1 cellular context compared by ENCODE assay signal in genomic region chr13:49996951-49997895, GRCh38.
TF ChIP-seq lines count a peak whose summit lies in the region.

A gene with protein sequence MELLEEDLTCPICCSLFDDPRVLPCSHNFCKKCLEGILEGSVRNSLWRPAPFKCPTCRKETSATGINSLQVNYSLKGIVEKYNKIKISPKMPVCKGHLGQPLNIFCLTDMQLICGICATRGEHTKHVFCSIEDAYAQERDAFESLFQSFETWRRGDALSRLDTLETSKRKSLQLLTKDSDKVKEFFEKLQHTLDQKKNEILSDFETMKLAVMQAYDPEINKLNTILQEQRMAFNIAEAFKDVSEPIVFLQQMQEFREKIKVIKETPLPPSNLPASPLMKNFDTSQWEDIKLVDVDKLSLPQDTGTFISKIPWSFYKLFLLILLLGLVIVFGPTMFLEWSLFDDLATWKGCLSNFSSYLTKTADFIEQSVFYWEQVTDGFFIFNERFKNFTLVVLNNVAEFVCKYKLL (plus strand): TSS chr13:49997042. CDS start chr13:50011941, 14,899 bp downstream.

TF ChIP-seq in WTC11, 78 proteins besides CTCF, POLR2A, EP300 and RAD21 (continued from another document and continues in another):
- TF ChIP-seq AFF4 (CRISPR knock-in tag; IDR thresholded peaks at IDR 0.05; ENCODE audit: borderline replicate concordance) (peak; percentile 15; the same call in 1 of the 2 replicates), ATF2 (CRISPR knock-in tag; IDR thresholded peaks at IDR 0.05; ENCODE audit: borderline replicate concordance, low read depth) (no peak), SOX15 (CRISPR knock-in tag; IDR thresholded peaks at IDR 0.05) (no peak), ZSCAN18 (CRISPR knock-in tag; IDR thresholded peaks at IDR 0.05) (no peak), ZNF219 (CRISPR knock-in tag; IDR thresholded peaks at IDR 0.05; ENCODE audit: borderline replicate concordance) (no peak), ATF1 (CRISPR knock-in tag; IDR thresholded peaks at IDR 0.05) (no peak), NFATC4 (CRISPR knock-in tag; IDR thresholded peaks at IDR 0.05) (no peak), EMX1 (CRISPR knock-in tag; IDR thresholded peaks at IDR 0.05) (no peak), E2F5 (CRISPR knock-in tag; IDR thresholded peaks at IDR 0.05) (peak; percentile 34; the same call in 1 of the 2 replicates), KAT7 (CRISPR knock-in tag; IDR thresholded peaks at IDR 0.05; ENCODE audit: borderline replicate concordance) (peak; percentile 65; the same call in 1 of the 2 replicates), ZBTB21 (CRISPR knock-in tag; IDR thresholded peaks at IDR 0.05; ENCODE audit: borderline replicate concordance) (no peak), IRF1 (CRISPR knock-in tag; IDR thresholded peaks at IDR 0.05) (no peak), CREM (CRISPR knock-in tag; IDR thresholded peaks at IDR 0.05) (no peak), MAX (CRISPR knock-in tag; IDR thresholded peaks at IDR 0.05) (no peak; the same call in 1 of the 2 replicates), ZNF121 (CRISPR knock-in tag; IDR thresholded peaks at IDR 0.05) (no peak), ATF6 (CRISPR knock-in tag; IDR thresholded peaks at IDR 0.05) (no peak), CREB1 (CRISPR knock-in tag; IDR thresholded peaks at IDR 0.05) (no peak), PREB (CRISPR knock-in tag; IDR thresholded peaks at IDR 0.05; ENCODE audit: borderline replicate concordance) (no peak), FOXP1 (CRISPR knock-in tag; IDR thresholded peaks at IDR 0.05; ENCODE audit: borderline replicate concordance) (0 out of 2 replicates have a peak, but pooled peaks have one; percentile 19), JUN (CRISPR knock-in tag; IDR thresholded peaks at IDR 0.05) (peak; percentile 75; the same call in 1 of the 2 replicates), HMGXB4 (CRISPR knock-in tag; IDR thresholded peaks at IDR 0.05) (peak; percentile 63), GRHL2 (CRISPR knock-in tag; IDR thresholded peaks at IDR 0.05; ENCODE audit: insufficient replicate concordance, severe bottlenecking) (no peak), MXD4 (CRISPR knock-in tag; IDR thresholded peaks at IDR 0.05; ENCODE audit: borderline replicate concordance) (no peak), OVOL2 (CRISPR knock-in tag; IDR thresholded peaks at IDR 0.05; ENCODE audit: borderline replicate concordance) (no peak), NR1H2 (CRISPR knock-in tag; IDR thresholded peaks at IDR 0.05) (no peak)
- TF ChIP-seq, protein P1, sequence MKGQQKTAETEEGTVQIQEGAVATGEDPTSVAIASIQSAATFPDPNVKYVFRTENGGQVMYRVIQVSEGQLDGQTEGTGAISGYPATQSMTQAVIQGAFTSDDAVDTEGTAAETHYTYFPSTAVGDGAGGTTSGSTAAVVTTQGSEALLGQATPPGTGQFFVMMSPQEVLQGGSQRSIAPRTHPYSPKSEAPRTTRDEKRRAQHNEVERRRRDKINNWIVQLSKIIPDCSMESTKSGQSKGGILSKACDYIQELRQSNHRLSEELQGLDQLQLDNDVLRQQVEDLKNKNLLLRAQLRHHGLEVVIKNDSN (CRISPR knock-in tag; IDR thresholded peaks at IDR 0.05) = peak; percentile 12; the same call in 1 of the 2 replicates
- TF ChIP-seq, protein P2, sequence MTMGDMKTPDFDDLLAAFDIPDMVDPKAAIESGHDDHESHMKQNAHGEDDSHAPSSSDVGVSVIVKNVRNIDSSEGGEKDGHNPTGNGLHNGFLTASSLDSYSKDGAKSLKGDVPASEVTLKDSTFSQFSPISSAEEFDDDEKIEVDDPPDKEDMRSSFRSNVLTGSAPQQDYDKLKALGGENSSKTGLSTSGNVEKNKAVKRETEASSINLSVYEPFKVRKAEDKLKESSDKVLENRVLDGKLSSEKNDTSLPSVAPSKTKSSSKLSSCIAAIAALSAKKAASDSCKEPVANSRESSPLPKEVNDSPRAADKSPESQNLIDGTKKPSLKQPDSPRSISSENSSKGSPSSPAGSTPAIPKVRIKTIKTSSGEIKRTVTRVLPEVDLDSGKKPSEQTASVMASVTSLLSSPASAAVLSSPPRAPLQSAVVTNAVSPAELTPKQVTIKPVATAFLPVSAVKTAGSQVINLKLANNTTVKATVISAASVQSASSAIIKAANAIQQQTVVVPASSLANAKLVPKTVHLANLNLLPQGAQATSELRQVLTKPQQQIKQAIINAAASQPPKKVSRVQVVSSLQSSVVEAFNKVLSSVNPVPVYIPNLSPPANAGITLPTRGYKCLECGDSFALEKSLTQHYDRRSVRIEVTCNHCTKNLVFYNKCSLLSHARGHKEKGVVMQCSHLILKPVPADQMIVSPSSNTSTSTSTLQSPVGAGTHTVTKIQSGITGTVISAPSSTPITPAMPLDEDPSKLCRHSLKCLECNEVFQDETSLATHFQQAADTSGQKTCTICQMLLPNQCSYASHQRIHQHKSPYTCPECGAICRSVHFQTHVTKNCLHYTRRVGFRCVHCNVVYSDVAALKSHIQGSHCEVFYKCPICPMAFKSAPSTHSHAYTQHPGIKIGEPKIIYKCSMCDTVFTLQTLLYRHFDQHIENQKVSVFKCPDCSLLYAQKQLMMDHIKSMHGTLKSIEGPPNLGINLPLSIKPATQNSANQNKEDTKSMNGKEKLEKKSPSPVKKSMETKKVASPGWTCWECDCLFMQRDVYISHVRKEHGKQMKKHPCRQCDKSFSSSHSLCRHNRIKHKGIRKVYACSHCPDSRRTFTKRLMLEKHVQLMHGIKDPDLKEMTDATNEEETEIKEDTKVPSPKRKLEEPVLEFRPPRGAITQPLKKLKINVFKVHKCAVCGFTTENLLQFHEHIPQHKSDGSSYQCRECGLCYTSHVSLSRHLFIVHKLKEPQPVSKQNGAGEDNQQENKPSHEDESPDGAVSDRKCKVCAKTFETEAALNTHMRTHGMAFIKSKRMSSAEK (CRISPR knock-in tag; IDR thresholded peaks at IDR 0.05; ENCODE audit: borderline replicate concordance) = no peak
- TF ChIP-seq, protein P3, sequence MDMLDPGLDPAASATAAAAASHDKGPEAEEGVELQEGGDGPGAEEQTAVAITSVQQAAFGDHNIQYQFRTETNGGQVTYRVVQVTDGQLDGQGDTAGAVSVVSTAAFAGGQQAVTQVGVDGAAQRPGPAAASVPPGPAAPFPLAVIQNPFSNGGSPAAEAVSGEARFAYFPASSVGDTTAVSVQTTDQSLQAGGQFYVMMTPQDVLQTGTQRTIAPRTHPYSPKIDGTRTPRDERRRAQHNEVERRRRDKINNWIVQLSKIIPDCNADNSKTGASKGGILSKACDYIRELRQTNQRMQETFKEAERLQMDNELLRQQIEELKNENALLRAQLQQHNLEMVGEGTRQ (CRISPR knock-in tag; IDR thresholded peaks at IDR 0.05) = no peak
